In genomic region chr9:92115977-92116285, GRCh38 we compare ENCODE assay signal across 8 cellular contexts. TPM values are rescaled to one million over a fixed set of nuclear protein-coding genes. Genes with fewer than 3 reads are reported as not detected.
DNase-seq lines count a peak whose midpoint lies in the region; ATAC-seq and TF ChIP-seq lines count a peak whose summit lies in the region.

No MANE protein-coding gene starts in this region.

- TF ChIP-seq CTCF in CD4-positive, alpha-beta T cell (IDR thresholded peaks at IDR 0.05), result no peak
- TF ChIP-seq CTCF in neural crest cell (conservative IDR thresholded peaks at IDR 0.05), result no peak

- ATAC-seq in CD4-positive, alpha-beta T cell (ENCODE audit: poor library complexity), result no peak
- ATAC-seq in HG02759 (IDR thresholded peaks at IDR 0.05; ENCODE audit: unreplicated experiment) (no peak), GM18498 (IDR thresholded peaks at IDR 0.05; ENCODE audit: unreplicated experiment) (no peak)

- H3K27me3 Mint-ChIP-seq in CD4-positive, alpha-beta T cell, result no peaks in the 10 kb centered on the region
- peaks cover 27% of the 10 kb centered on the region for H3K27me3 Mint-ChIP-seq in neural crest cell (ENCODE audit: low read depth)

- H4K20me1 ChIP-seq in Karpas-422 (ENCODE audit: insufficient read depth, low read depth, low read length), result no peaks in the 10 kb centered on the region

- no peaks in the 10 kb centered on the region for H3K9me3 Mint-ChIP-seq in CD4-positive, alpha-beta T cell
- no peaks in the 10 kb centered on the region for H3K9me3 Mint-ChIP-seq in neural crest cell

- no peaks in the 10 kb centered on the region; the same call in 1 of the 2 replicates for H3K9me2 ChIP-seq in Karpas-422 (replicated peaks; ENCODE audit: insufficient read depth, low read length)

- H3K79me2 ChIP-seq in Karpas-422 (ENCODE audit: low read length), result peaks cover 41% of the 10 kb centered on the region

- H3K4me1 ChIP-seq in Karpas-422 (ENCODE audit: low read length), result peaks cover 30% of the 10 kb centered on the region

- intact Hi-C loops in CD4-positive, alpha-beta T cell (cut with DNase I, micrococcal nuclease), result loop anchor here (1.0 to 10.0 kb wide), 7 partner anchors 176 to 1916 kb away; partner anchors contain the start of genes BICD2 (in 2 of the 2), CENPP (in 1 of the 2), FAM120A (in 1 of the 2) and FAM120AOS (in 1 of the 2)

- peaks cover 31% of the 10 kb centered on the region for H3K36me3 Mint-ChIP-seq in CD4-positive, alpha-beta T cell (ENCODE audit: low read depth)
- H3K36me3 Mint-ChIP-seq in neural crest cell (ENCODE audit: low read depth), result peaks cover 2% of the 10 kb centered on the region

- DNase-seq in CD4-positive, alpha-beta T cell, result no peak
- DNase-seq in Karpas-422 (peak; percentile 59), neural crest cell (ENCODE audit: low read depth, low spot score) (no peak), KG1 (lab: John Stamatoyannopoulos, UW) (no peak)
- DNase-seq in activated effector memory CD4-positive, alpha-beta T cell treated with Interleukin-2 at 50 U/mL for 16 hours, result no peak

- CTCF ChIA-PET in CD4-positive, alpha-beta T cell (lab: Charles Lee), result no interaction called here

- H3K4me2 ChIP-seq in Karpas-422 (ENCODE audit: low read depth, low read length, poor library complexity, severe bottlenecking), result peak overlapping the region; percentile 76

- H3K36me3 ChIP-seq in Karpas-422 (ENCODE audit: insufficient read depth, low read length), result peaks cover 8% of the 10 kb centered on the region

- 0 out of 2 replicates have a peak overlapping the region, but pooled peaks have one; percentile 73 for H2AFZ ChIP-seq in Karpas-422 (ENCODE audit: low read length)

- H3K9me3 ChIP-seq in CD4-positive, alpha-beta T cell (ENCODE audit: control insufficient read depth, low read length), result no peaks in the 10 kb centered on the region
- H3K9me3 ChIP-seq in Karpas-422 (ENCODE audit: low read length), result no peaks in the 10 kb centered on the region

- peak overlapping the region; percentile 79 for H3K9ac ChIP-seq in Karpas-422 (ENCODE audit: low read length)

- H3K27ac ChIP-seq in CD4-positive, alpha-beta T cell (ENCODE audit: low read depth, low read length), result peak overlapping the region; percentile 84
- peak overlapping the region; percentile 8; the same call in 1 of the 2 replicates for H3K27ac ChIP-seq in Karpas-422 (ENCODE audit: low read length)
- H3K27ac ChIP-seq in cingulate gyrus (ENCODE audit: low read depth, low read length), result peak overlapping the region; percentile 77

- H3K27ac Mint-ChIP-seq in CD4-positive, alpha-beta T cell, result peak overlapping the region; percentile 97
- H3K27ac Mint-ChIP-seq in neural crest cell (ENCODE audit: unreplicated experiment), result no peak overlapping the region

- POLR2A ChIA-PET in CD4-positive, alpha-beta T cell (lab: Charles Lee), result interaction anchor here (1.6 to 2.0 kb wide), 2 partner anchors 210 to 554 kb away, joined by 7 to 11 read pairs; partner anchors contain the start of genes CENPP, IPPK and NOL8

- H3K4me3 ChIP-seq in Karpas-422 (ENCODE audit: low read length), result peak overlapping the region; percentile 74

- peak overlapping the region; percentile 94 for H3K4me3 Mint-ChIP-seq in CD4-positive, alpha-beta T cell
- H3K4me3 Mint-ChIP-seq in neural crest cell, result peak overlapping the region; percentile 99

- H3K4me1 Mint-ChIP-seq in CD4-positive, alpha-beta T cell (ENCODE audit: low read depth), result peaks cover 42% of the 10 kb centered on the region
- peaks cover 12% of the 10 kb centered on the region for H3K4me1 Mint-ChIP-seq in neural crest cell

- no peaks in the 10 kb centered on the region for H3K27me3 ChIP-seq in CD4-positive, alpha-beta T cell (ENCODE audit: control insufficient read depth, insufficient read depth, low read length)
- H3K27me3 ChIP-seq in Karpas-422 (ENCODE audit: low read length), result no peaks in the 10 kb centered on the region

RNA-seq across cellular contexts. Expression of gene SPTLC1, which starts 0.7 kb away (rescaled TPM):
- total RNA-seq in CD4-positive, alpha-beta T cell, result 10 to 100 TPM; 40.9 to 43.0 TPM
- total RNA-seq in Karpas-422 (2014; rRNA removed; shearing (Covaris generic); ENCODE audit: low replicate concordance), result 46.1 and 47.3 TPM in 2 replicates
- total RNA-seq in neural crest cell, result 50.2 and 51.8 TPM in 2 replicates

Comparison
In these comparisons a context has a peak if more than half of its experiments do, and no peak if none do; other contexts are left out.
1. H3K27ac ChIP-seq: peak in every context shown above with its lines; median percentile 84 in CD4-positive, alpha-beta T cell; 77 in cingulate gyrus; 8 in Karpas-422.